Comparison of ENCODE assay signal across 28 cellular contexts in the genomic region with DNA sequence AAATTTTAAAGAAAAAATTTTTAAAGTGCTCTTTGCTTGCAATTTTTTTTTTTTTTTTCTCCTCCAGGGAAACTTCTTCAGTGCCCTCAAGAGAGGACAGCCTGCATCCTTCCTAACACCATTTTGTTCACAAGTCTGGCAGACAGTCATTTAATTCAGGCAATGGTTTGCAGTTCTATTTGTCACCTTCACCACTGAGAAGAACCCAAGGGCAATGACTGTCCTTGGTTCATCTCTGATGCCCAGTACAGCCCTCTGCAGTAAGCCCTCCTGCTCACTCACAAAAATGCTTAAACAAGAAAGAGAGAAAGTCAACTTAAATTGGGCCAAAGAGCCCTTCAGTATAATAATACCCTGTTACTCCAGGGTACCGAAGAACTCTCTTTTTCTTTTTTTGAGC. TPM values are rescaled to one million over a fixed set of nuclear protein-coding genes. Genes with fewer than 3 reads are reported as not detected.
"Had no signal": no experiment of that assay in that cellular context is flagged by ENCODE, and none has a peak within 500 bp of the region (broad histone marks: within the 10 kb centered on the region; RNA-seq: fewer than 3 reads in every experiment).

No MANE protein-coding gene starts in this region.

- H2AFZ ChIP-seq: hepatocyte had no signal

- H3K4me3 Mint-ChIP-seq: central memory CD8-positive, alpha-beta T cell; endodermal cell; mesothelial cell of epicardium had no signal

- H3K36me3 Mint-ChIP-seq: mesothelial cell of epicardium had no signal

- H3K4me1 ChIP-seq: esophagus muscularis mucosa, gastroesophageal sphincter, heart left ventricle, left lung, lower lobe of right lung had no signal

- FAIRE-seq: colon, endometrium, frontal cortex, islet of Langerhans had no signal

- H3K27ac ChIP-seq: coronary artery, dorsolateral prefrontal cortex, esophagus muscularis mucosa, foreskin keratinocyte, gastroesophageal sphincter, heart left ventricle, hepatocyte, left lung, lower lobe of right lung had no signal

- H3K4me1 Mint-ChIP-seq: mesothelial cell of epicardium had no signal

- H3K9me3 ChIP-seq: esophagus muscularis mucosa, gastroesophageal sphincter, left lung, lower lobe of right lung, mucosa of descending colon had no signal

- H3K79me2 ChIP-seq: hepatocyte had no signal

- ATAC-seq: effector memory CD8-positive, alpha-beta T cell; foreskin keratinocyte; gastroesophageal sphincter; heart left ventricle; left cardiac atrium; left lung; left ventricle myocardium superior; lower lobe of right lung; mucosa of descending colon had no signal

- H3K9me3 Mint-ChIP-seq: central memory CD8-positive, alpha-beta T cell; effector memory CD8-positive, alpha-beta T cell; endodermal cell; mesothelial cell of epicardium had no signal

- H3K27me3 ChIP-seq: foreskin keratinocyte had no signal

- H3K4me2 ChIP-seq: hepatocyte had no signal

- H3K4me3 ChIP-seq: coronary artery, dorsolateral prefrontal cortex, esophagus muscularis mucosa, gastroesophageal sphincter, heart left ventricle, hepatocyte, left lung, lower lobe of right lung, mucosa of descending colon had no signal

- DNase-seq: caudate nucleus; cerebellar nuclear complex; dermis blood vessel endothelial cell; dorsolateral prefrontal cortex; effector CD8-positive, alpha-beta T cell; effector memory CD8-positive, alpha-beta T cell; foreskin keratinocyte; heart left ventricle; hypothalamus; left cardiac atrium; left lung; left ventricle myocardium superior; lower lobe of right lung; mesenchymal stem cell; mucosa of descending colon had no signal

- H3K36me3 ChIP-seq: esophagus muscularis mucosa, gastroesophageal sphincter, heart left ventricle, left lung, lower lobe of right lung had no signal

- H3K27ac Mint-ChIP-seq: effector memory CD8-positive, alpha-beta T cell; endodermal cell; mesothelial cell of epicardium had no signal

RNA-seq across cellular contexts. Expression of a gene that starts 52.4 kb away (rescaled TPM):
- total RNA-seq: fibroblast of lung, fibroblast of villous mesenchyme had no signal
